ENCODE assay signal across 33 cellular contexts in genomic region chr12:132258543-132258942, GRCh38.
"Had no signal": no experiment of that assay in that cellular context is flagged by ENCODE, and none has a peak within 500 bp of the region (broad histone marks: within the 10 kb centered on the region; RNA-seq: fewer than 3 reads in every experiment).

No MANE protein-coding gene starts in this region.

- H3K27me3 Mint-ChIP-seq: activated CD4-positive, alpha-beta T cell treated with anti-CD3 and anti-CD28 coated beads, Interleukin-2, amount 10 ng/mL, durations not matched to agents 24 days and 14 days; activated naive CD4-positive, alpha-beta T cell treated with anti-CD3 and anti-CD28 coated beads, Interleukin-2, amount 50 U/mL, for 24 hours; activated naive CD8-positive, alpha-beta T cell treated with anti-CD3 and anti-CD28 coated beads for 36 hours; activated naive CD8-positive, alpha-beta T cell treated with anti-CD3 and anti-CD28 coated beads, Interleukin-2, amount 50 U/mL, for 24 hours had no signal

- H3K27ac Mint-ChIP-seq: activated B cell treated with CpG ODN at 0.5 μM for 24 hours; activated CD4-positive, alpha-beta memory T cell treated with anti-CD3 and anti-CD28 coated beads for 36 hours; activated CD4-positive, alpha-beta T cell treated with anti-CD3 and anti-CD28 coated beads, Interleukin-2, amount 10 ng/mL, durations not matched to agents 24 days and 14 days; activated CD8-positive, alpha-beta memory T cell treated with anti-CD3 and anti-CD28 coated beads, Interleukin-2, amount 10 ng/mL, durations not matched to agents 7 days and 5 days; activated CD8-positive, alpha-beta T cell treated with anti-CD3 and anti-CD28 coated beads, Interleukin-2, amount 10 ng/mL, durations not matched to agents 7 days and 5 days; activated naive CD4-positive, alpha-beta T cell treated with anti-CD3 and anti-CD28 coated beads for 36 hours; activated naive CD4-positive, alpha-beta T cell treated with anti-CD3 and anti-CD28 coated beads, Interleukin-2, amount 50 U/mL, for 24 hours; activated naive CD8-positive, alpha-beta T cell treated with anti-CD3 and anti-CD28 coated beads for 36 hours; activated naive CD8-positive, alpha-beta T cell treated with anti-CD3 and anti-CD28 coated beads, Interleukin-2, amount 50 U/mL, for 24 hours; activated T-helper 1 cell treated with anti-CD3 and anti-CD28 coated beads, Interleukin-12 subunit alpha, Interleukin-12 subunit beta, Interleukin-2, Interleukin-4 antibody, amounts not matched to agents 30 ng/mL and 10 ng/mL and 1 ng/mL, durations not matched to agents 14 hours and 24 hours and 36 hours; activated T-helper 2 cell treated with anti-CD3 and anti-CD28 coated beads, Interferon-gamma antibody, Interleukin-2, Interleukin-4, amounts not matched to agents 10 μg/mL and 5 μg/mL and 100 μg/mL, durations not matched to agents 14 hours and 24 hours and 36 hours; dendritic cell treated with granulocyte-macrophage colony-stimulating factor and Interleukin-4, amounts not matched to agents 40 ng/mL and 50 ng/mL, for 4 days; endodermal cell; T-helper 17 cell; T-helper 2 cell treated with Interferon-gamma antibody and Interleukin-4, amounts not matched to agents 5 μg/mL and 100 μg/mL, for 36 hours had no signal

- H3K27ac ChIP-seq: adrenal gland, body of pancreas, coronary artery, dorsolateral prefrontal cortex, WERI-Rb-1 had no signal

- H3K4me1 Mint-ChIP-seq: activated B cell treated with CpG ODN at 0.5 μM for 24 hours; activated CD4-positive, alpha-beta T cell treated with anti-CD3 and anti-CD28 coated beads, Interleukin-2, amount 10 ng/mL, durations not matched to agents 24 days and 14 days; activated CD8-positive, alpha-beta memory T cell treated with anti-CD3 and anti-CD28 coated beads, Interleukin-2, amount 10 ng/mL, durations not matched to agents 7 days and 5 days; activated naive CD4-positive, alpha-beta T cell treated with anti-CD3 and anti-CD28 coated beads, Interleukin-2, amount 50 U/mL, for 24 hours; activated naive CD8-positive, alpha-beta T cell treated with anti-CD3 and anti-CD28 coated beads, Interleukin-2, amount 50 U/mL, for 24 hours had no signal

- H3K36me3 Mint-ChIP-seq: activated CD4-positive, alpha-beta memory T cell treated with anti-CD3 and anti-CD28 coated beads for 36 hours; activated CD8-positive, alpha-beta memory T cell treated with anti-CD3 and anti-CD28 coated beads, Interleukin-2, amount 10 ng/mL, durations not matched to agents 7 days and 5 days; activated naive CD4-positive, alpha-beta T cell treated with anti-CD3 and anti-CD28 coated beads, Interleukin-2, amount 50 U/mL, for 24 hours; activated naive CD8-positive, alpha-beta T cell treated with anti-CD3 and anti-CD28 coated beads for 36 hours had no signal

- DNase-seq: activated B cell treated with CpG ODN at 0.5 μM for 24 hours; activated CD4-positive, alpha-beta memory T cell treated with anti-CD3 and anti-CD28 coated beads for 36 hours; activated CD4-positive, alpha-beta T cell treated with anti-CD3 and anti-CD28 coated beads, Interleukin-2, amount 10 ng/mL, durations not matched to agents 24 days and 14 days; activated CD8-positive, alpha-beta memory T cell treated with anti-CD3 and anti-CD28 coated beads, Interleukin-2, amount 10 ng/mL, durations not matched to agents 7 days and 5 days; activated CD8-positive, alpha-beta memory T cell treated with anti-CD3 and anti-CD28 coated beads, Interleukin-2, amount 50 U/mL, for 4 hours; activated CD8-positive, alpha-beta T cell treated with anti-CD3 and anti-CD28 coated beads, Interleukin-2, amount 10 ng/mL, durations not matched to agents 7 days and 5 days; activated effector memory CD4-positive, alpha-beta T cell treated with anti-CD3 and anti-CD28 coated beads, Interleukin-2, amount 50 U/mL, for 16 hours; activated naive CD4-positive, alpha-beta T cell treated with anti-CD3 and anti-CD28 coated beads for 36 hours; activated naive CD8-positive, alpha-beta T cell treated with anti-CD3 and anti-CD28 coated beads for 36 hours; activated naive CD8-positive, alpha-beta T cell treated with anti-CD3 and anti-CD28 coated beads, Interleukin-2, amount 50 U/mL, for 24 hours; activated T-cell treated with anti-CD3 and anti-CD28 coated beads, Interleukin-2, amount 50 U/mL, for 1 hour; activated T-cell treated with anti-CD3 and anti-CD28 coated beads, Interleukin-2, amount 50 U/mL, for 48 hours; adrenal gland; amygdala; body of pancreas; central memory CD4-positive, alpha-beta T cell; cerebellar nuclear complex; dorsolateral prefrontal cortex; effector memory CD4-positive, alpha-beta T cell; endodermal cell; foreskin fibroblast; T-helper 1 cell; T-helper 17 cell; T1000; WERI-Rb-1 had no signal

- H3K9me3 ChIP-seq: adrenal gland, body of pancreas had no signal

- H3K9me3 Mint-ChIP-seq: activated B cell treated with CpG ODN at 0.5 μM for 24 hours; activated CD4-positive, alpha-beta memory T cell treated with anti-CD3 and anti-CD28 coated beads for 36 hours; activated CD4-positive, alpha-beta T cell treated with anti-CD3 and anti-CD28 coated beads, Interleukin-2, amount 10 ng/mL, durations not matched to agents 24 days and 14 days; activated naive CD4-positive, alpha-beta T cell treated with anti-CD3 and anti-CD28 coated beads for 36 hours; activated naive CD4-positive, alpha-beta T cell treated with anti-CD3 and anti-CD28 coated beads, Interleukin-2, amount 50 U/mL, for 24 hours; activated naive CD8-positive, alpha-beta T cell treated with anti-CD3 and anti-CD28 coated beads for 36 hours; activated naive CD8-positive, alpha-beta T cell treated with anti-CD3 and anti-CD28 coated beads, Interleukin-2, amount 50 U/mL, for 24 hours; activated T-helper 1 cell treated with anti-CD3 and anti-CD28 coated beads, Interleukin-12 subunit alpha, Interleukin-12 subunit beta, Interleukin-2, Interleukin-4 antibody, amounts not matched to agents 30 ng/mL and 10 ng/mL and 1 ng/mL, durations not matched to agents 14 hours and 24 hours and 36 hours; activated T-helper 2 cell treated with anti-CD3 and anti-CD28 coated beads, Interferon-gamma antibody, Interleukin-2, Interleukin-4, amounts not matched to agents 10 μg/mL and 5 μg/mL and 100 μg/mL, durations not matched to agents 14 hours and 24 hours and 36 hours; dendritic cell treated with granulocyte-macrophage colony-stimulating factor and Interleukin-4, amounts not matched to agents 40 ng/mL and 50 ng/mL, for 4 days; endodermal cell; T-helper 2 cell treated with Interferon-gamma antibody and Interleukin-4, amounts not matched to agents 5 μg/mL and 100 μg/mL, for 36 hours had no signal

- H3K36me3 ChIP-seq: adrenal gland, WERI-Rb-1 had no signal

- H3K4me1 ChIP-seq: adrenal gland, body of pancreas had no signal

- H3K4me3 Mint-ChIP-seq: activated B cell treated with CpG ODN at 0.5 μM for 24 hours; activated CD4-positive, alpha-beta memory T cell treated with anti-CD3 and anti-CD28 coated beads for 36 hours; activated CD4-positive, alpha-beta T cell treated with anti-CD3 and anti-CD28 coated beads, Interleukin-2, amount 10 ng/mL, durations not matched to agents 24 days and 14 days; activated CD8-positive, alpha-beta memory T cell treated with anti-CD3 and anti-CD28 coated beads, Interleukin-2, amount 10 ng/mL, durations not matched to agents 7 days and 5 days; activated CD8-positive, alpha-beta T cell treated with anti-CD3 and anti-CD28 coated beads, Interleukin-2, amount 10 ng/mL, durations not matched to agents 7 days and 5 days; activated naive CD4-positive, alpha-beta T cell treated with anti-CD3 and anti-CD28 coated beads for 36 hours; activated naive CD4-positive, alpha-beta T cell treated with anti-CD3 and anti-CD28 coated beads, Interleukin-2, amount 50 U/mL, for 24 hours; activated naive CD8-positive, alpha-beta T cell treated with anti-CD3 and anti-CD28 coated beads for 36 hours; activated naive CD8-positive, alpha-beta T cell treated with anti-CD3 and anti-CD28 coated beads, Interleukin-2, amount 50 U/mL, for 24 hours; activated T-helper 1 cell treated with anti-CD3 and anti-CD28 coated beads, Interleukin-12 subunit alpha, Interleukin-12 subunit beta, Interleukin-2, Interleukin-4 antibody, amounts not matched to agents 30 ng/mL and 10 ng/mL and 1 ng/mL, durations not matched to agents 14 hours and 24 hours and 36 hours; dendritic cell treated with granulocyte-macrophage colony-stimulating factor and Interleukin-4, amounts not matched to agents 40 ng/mL and 50 ng/mL, for 4 days; endodermal cell; T-helper 17 cell; T-helper 2 cell treated with Interferon-gamma antibody and Interleukin-4, amounts not matched to agents 5 μg/mL and 100 μg/mL, for 36 hours had no signal

- H3K4me3 ChIP-seq: adrenal gland, body of pancreas, coronary artery, dorsolateral prefrontal cortex had no signal

- H3K27me3 ChIP-seq: body of pancreas had no signal

- ATAC-seq: activated CD4-positive, CD25-positive, alpha-beta regulatory T cell treated with anti-CD3 and anti-CD28 coated beads, Interleukin-2, amount 50 U/mL, for 24 hours; activated CD8-positive, alpha-beta memory T cell treated with anti-CD3 and anti-CD28 coated beads, Interleukin-2, amount 10 ng/mL, durations not matched to agents 7 days and 5 days; activated CD8-positive, alpha-beta T cell treated with anti-CD3 and anti-CD28 coated beads, Interleukin-2, amount 10 ng/mL, durations not matched to agents 7 days and 5 days; activated naive CD8-positive, alpha-beta T cell treated with anti-CD3 and anti-CD28 coated beads, Interleukin-2, amount 50 U/mL, for 24 hours; body of pancreas; esophagus mucosa; T-helper 17 cell had no signal
